In the genomic region with DNA sequence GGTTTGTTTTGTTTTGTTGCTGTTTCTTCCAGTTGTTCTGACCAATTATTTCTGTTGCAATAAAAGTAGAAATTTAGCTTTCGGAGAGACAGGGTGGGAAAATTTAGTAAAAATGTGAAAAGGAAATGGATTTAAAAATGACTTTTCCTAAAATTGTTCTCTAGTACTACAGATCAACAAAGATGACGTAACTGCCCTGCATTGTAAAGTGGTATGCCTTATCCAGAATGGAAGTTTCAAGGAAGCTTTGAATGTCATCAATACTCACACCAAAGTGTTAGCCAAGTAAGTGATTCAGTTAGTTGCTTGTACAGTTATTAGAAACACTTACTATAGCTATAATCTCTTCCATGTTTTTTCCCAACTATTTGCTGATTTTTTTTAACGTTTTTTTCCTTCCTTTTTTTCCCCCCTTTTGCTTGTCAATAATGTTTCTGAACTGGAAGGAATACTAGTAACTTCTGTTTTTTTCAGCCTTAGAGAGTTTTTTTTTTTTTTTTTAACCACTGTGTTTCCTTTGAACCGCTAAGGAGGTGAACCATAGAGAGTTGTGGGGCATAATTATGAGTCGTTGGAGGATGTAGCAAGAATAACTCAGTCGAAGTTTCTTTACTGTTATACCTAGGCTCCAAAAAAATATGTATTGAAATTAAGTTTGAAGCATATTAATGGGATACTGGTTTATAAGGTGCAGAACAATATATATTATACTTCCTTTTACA, we compare ENCODE assay signal across 1 cellular context.
TF ChIP-seq lines count a peak whose summit lies in the region.

No MANE protein-coding gene starts in this region.

TF ChIP-seq in A549, 52 proteins besides CTCF, POLR2A, EP300 and RAD21 (continued from another document):
- TF ChIP-seq, protein P1, sequence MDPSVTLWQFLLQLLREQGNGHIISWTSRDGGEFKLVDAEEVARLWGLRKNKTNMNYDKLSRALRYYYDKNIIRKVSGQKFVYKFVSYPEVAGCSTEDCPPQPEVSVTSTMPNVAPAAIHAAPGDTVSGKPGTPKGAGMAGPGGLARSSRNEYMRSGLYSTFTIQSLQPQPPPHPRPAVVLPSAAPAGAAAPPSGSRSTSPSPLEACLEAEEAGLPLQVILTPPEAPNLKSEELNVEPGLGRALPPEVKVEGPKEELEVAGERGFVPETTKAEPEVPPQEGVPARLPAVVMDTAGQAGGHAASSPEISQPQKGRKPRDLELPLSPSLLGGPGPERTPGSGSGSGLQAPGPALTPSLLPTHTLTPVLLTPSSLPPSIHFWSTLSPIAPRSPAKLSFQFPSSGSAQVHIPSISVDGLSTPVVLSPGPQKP (IDR thresholded peaks at IDR 0.05; ENCODE audit: low read depth, low read length) = no peak
- no peak for TF ChIP-seq BCL3 (IDR thresholded peaks at IDR 0.05)
- no peak for TF ChIP-seq CHD2 (IDR thresholded peaks at IDR 0.05; ENCODE audit: low read length, partially characterized antibody)
- no peak for TF ChIP-seq CBX8 (IDR thresholded peaks at IDR 0.05)
- TF ChIP-seq HOXA7 (CRISPR knock-in tag; IDR thresholded peaks at IDR 0.05) = no peak
- no peak for TF ChIP-seq MAZ (IDR thresholded peaks at IDR 0.05; ENCODE audit: borderline replicate concordance, low read depth, low read length)
- no peak for TF ChIP-seq EHF (CRISPR knock-in tag; IDR thresholded peaks at IDR 0.05)
- no peak for TF ChIP-seq RNF2 (IDR thresholded peaks at IDR 0.05; ENCODE audit: borderline replicate concordance, low read depth)
- TF ChIP-seq ZFP36 (IDR thresholded peaks at IDR 0.05; ENCODE audit: borderline replicate concordance, partially characterized antibody) = no peak
